2 cellular contexts compared by ENCODE assay signal in the genomic region with DNA sequence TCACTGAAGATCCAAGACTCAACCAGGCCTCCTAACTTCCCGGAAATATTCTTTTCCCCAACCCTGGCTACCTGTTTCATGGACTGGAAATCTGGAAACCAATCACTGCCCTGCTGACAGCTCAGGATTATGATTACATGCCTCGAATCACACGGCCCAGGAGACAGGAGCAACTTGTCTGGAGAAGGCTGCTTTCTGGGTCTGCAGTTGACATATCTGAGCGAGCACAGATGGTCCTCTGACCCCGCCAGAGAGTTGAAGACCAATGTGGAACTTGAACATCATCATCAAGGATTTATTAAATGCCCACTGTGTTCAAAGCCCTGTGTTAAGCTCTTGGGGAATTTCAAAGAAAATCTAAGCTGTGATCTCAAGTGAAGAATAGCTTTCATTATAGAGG.
A peak's percentile ranks its signal among the peaks of the same experiment; 100 is the strongest.
TF ChIP-seq lines count a peak whose summit lies in the region.

No MANE protein-coding gene starts in this region.

TF ChIP-seq in IMR-90, 13 proteins besides CTCF, POLR2A, EP300 and RAD21:
- TF ChIP-seq, protein P1, sequence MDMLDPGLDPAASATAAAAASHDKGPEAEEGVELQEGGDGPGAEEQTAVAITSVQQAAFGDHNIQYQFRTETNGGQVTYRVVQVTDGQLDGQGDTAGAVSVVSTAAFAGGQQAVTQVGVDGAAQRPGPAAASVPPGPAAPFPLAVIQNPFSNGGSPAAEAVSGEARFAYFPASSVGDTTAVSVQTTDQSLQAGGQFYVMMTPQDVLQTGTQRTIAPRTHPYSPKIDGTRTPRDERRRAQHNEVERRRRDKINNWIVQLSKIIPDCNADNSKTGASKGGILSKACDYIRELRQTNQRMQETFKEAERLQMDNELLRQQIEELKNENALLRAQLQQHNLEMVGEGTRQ (IDR thresholded peaks at IDR 0.05; ENCODE audit: low read depth, low read length), result no peak
- TF ChIP-seq CHD1 (IDR thresholded peaks at IDR 0.05; ENCODE audit: low read depth, low read length) (no peak), RCOR1 (IDR thresholded peaks at IDR 0.05; ENCODE audit: insufficient replicate concordance, low read length) (no peak), MXI1 (IDR thresholded peaks at IDR 0.05; ENCODE audit: borderline replicate concordance, low read depth, low read length) (no peak), BHLHE40 (IDR thresholded peaks at IDR 0.05; ENCODE audit: low read depth, low read length) (no peak), MAZ (IDR thresholded peaks at IDR 0.05; ENCODE audit: borderline replicate concordance, low read depth, low read length) (no peak), NFE2L2 (IDR thresholded peaks at IDR 0.05; ENCODE audit: low read depth, low read length) (no peak), ELK1 (IDR thresholded peaks at IDR 0.05; ENCODE audit: borderline replicate concordance, low read depth, low read length) (no peak), FOS (IDR thresholded peaks at IDR 0.05; ENCODE audit: low read depth, low read length) (no peak), SMC3 (IDR thresholded peaks at IDR 0.05; ENCODE audit: low read depth, low read length) (no peak), CEBPB (IDR thresholded peaks at IDR 0.05; ENCODE audit: low read depth, low read length) (no peak), MAFK (IDR thresholded peaks at IDR 0.05; ENCODE audit: low read depth, low read length) (no peak), RFX5 (IDR thresholded peaks at IDR 0.05; ENCODE audit: low read depth, low read length) (no peak)

TF ChIP-seq in GM12878, 131 proteins besides CTCF, POLR2A, EP300 and RAD21:
- no peak for TF ChIP-seq ZNF622 (IDR thresholded peaks at IDR 0.05)
- TF ChIP-seq DPF2 (IDR thresholded peaks at IDR 0.05), result 0 out of 2 replicates have a peak, but pooled peaks have one; percentile 13
- TF ChIP-seq SMARCA5 (IDR thresholded peaks at IDR 0.05), result peak; percentile 28; the same call in 1 of the 2 replicates
TF ChIP-seq in GM12878: peak in this region for 2.
